8 cellular contexts compared by ENCODE assay signal in the genomic region with DNA sequence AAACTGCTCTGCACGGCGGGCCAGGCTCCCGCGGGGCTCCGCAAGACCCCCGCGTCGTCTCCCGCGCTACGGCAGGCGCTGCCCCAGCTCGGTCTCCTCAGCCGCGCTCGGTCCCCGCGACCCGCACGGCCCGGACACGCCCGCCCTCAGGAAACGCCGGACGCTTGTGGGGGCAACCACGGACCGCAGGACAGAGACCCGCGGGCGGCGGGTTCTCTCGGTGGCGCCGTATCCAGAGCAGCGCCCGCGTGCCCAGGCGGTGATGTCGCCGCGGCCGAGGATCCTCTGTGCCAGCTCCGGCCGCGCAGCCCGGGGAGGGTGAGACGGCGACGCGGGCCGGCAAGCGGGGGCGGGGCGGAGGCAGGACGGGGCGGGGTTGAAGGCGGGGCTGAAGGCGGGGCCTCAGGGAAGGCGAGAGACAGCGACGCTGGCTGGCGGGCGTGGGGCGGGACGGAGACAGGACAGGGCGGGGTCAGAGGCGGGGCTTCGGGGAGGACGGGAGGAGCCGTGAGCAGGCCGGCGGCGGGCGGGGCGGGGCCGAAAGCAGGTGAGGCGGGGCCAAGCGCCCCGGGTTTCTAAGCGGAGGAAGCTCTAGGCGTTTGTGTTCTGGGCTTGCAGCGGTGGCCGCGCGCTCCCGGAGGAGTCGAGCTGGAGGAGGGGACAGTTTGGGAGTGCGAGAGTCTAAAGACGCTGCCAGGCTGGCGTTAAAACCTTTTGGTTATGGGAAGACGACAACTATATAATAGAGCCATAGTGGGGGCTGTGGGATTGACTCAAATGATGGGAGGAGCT. TPM values are rescaled to one million over a fixed set of nuclear protein-coding genes. Genes with fewer than 3 reads are reported as not detected.
DNase-seq lines count a peak whose midpoint lies in the region; ATAC-seq and TF ChIP-seq lines count a peak whose summit lies in the region.

A gene (minus strand): TSS at position 289 of the 792 bp plus-strand sequence. CDS start 2,112 bp downstream, outside the sequence.

- DNase-seq in NCI-H1417 treated with DMSO at 0.1 percent for 48 hours (lab: John Stamatoyannopoulos, UW) = peak; percentile 95
- DNase-seq in T1000 (lab: John Stamatoyannopoulos, UW) = peak; percentile 87
- DNase-seq in astrocyte of the hippocampus (ENCODE audit: low read depth, low spot score) = peak; percentile 99
- peak; percentile 87 for DNase-seq in hepatic stellate cell (ENCODE audit: low spot score)
- peak; percentile 98 for DNase-seq in putamen (ENCODE audit: low spot score)

- ATAC-seq in HG02798 (IDR thresholded peaks at IDR 0.05; ENCODE audit: poor library complexity, unreplicated experiment) = peak; percentile 98

- no peak for TF ChIP-seq CTCF in GM12875 (IDR thresholded peaks at IDR 0.05; ENCODE audit: borderline replicate concordance, insufficient read depth, low read depth, low read length)

- H3K4me3 ChIP-seq in GM12875 (ENCODE audit: low read depth, low read length) (peak within 1 kb of the TSS; percentile 47), urinary bladder (ENCODE audit: low read depth, low read length) (peak within 1 kb of the TSS; percentile 76)

- peak within 1 kb of the TSS; percentile 87 for H3K27ac ChIP-seq in urinary bladder (ENCODE audit: low read depth)

- H3K4me1 ChIP-seq in urinary bladder (ENCODE audit: insufficient read depth) = no peaks in the 10 kb centered on the region

- H3K36me3 ChIP-seq in urinary bladder (ENCODE audit: insufficient read depth) = no peaks in the 10 kb centered on the region

- WGBS in urinary bladder = under 1% methylated on average over 92 of the region's 92 CpGs

RNA-seq across cellular contexts. Expression of the gene that starts here (rescaled TPM):
- 49.3 TPM for total RNA-seq in urinary bladder
- polyA plus RNA-seq in urinary bladder = 3.3 TPM

Comparison
In these comparisons a context has a peak if more than half of its experiments do, and no peak if none do; other contexts are left out.
1. Peak in every context shown above with its lines: DNase-seq, ATAC-seq, H3K4me3 ChIP-seq and H3K27ac ChIP-seq.